Comparison of ENCODE assay signal across 4 cellular contexts in the genomic region with DNA sequence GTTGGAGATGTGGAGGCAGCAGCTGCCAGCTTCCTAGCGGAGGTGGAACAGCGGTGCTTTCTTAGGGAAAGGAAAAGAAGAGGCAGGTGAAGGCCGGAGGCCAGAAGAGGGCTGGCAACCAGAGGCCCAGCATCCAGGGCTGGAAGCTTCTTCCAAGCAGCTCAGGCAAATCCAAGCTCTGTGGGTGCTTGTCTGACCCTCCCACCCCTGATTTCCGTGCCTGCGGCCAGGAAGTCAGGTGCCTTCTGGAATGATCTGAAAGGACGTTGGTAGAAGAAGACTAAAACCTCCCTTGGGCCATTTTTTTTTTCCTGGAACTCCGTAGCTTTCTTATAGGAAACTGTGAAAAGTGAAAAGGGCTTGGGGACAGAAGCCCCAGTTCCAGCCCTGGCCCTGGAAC. TPM values are rescaled to one million over a fixed set of nuclear protein-coding genes. Genes with fewer than 3 reads are reported as not detected.
"Had no signal": no experiment of that assay in that cellular context is flagged by ENCODE, and none has a peak within 500 bp of the region (broad histone marks: within the 10 kb centered on the region; RNA-seq: fewer than 3 reads in every experiment).

No MANE protein-coding gene starts in this region.

- H3K4me3 ChIP-seq: GM12878 had no signal

- ATAC-seq: GM12878 had no signal

- DNase-seq: GDM1, GF-D8 had no signal

RNA-seq across cellular contexts. Expression of gene GABRR1, which starts 33.1 kb away (rescaled TPM):
- total RNA-seq: G401, GM12878 had no signal
- polyA plus RNA-seq: GM12878 had no signal
